Comparison of ENCODE assay signal across 9 cellular contexts in the genomic region with DNA sequence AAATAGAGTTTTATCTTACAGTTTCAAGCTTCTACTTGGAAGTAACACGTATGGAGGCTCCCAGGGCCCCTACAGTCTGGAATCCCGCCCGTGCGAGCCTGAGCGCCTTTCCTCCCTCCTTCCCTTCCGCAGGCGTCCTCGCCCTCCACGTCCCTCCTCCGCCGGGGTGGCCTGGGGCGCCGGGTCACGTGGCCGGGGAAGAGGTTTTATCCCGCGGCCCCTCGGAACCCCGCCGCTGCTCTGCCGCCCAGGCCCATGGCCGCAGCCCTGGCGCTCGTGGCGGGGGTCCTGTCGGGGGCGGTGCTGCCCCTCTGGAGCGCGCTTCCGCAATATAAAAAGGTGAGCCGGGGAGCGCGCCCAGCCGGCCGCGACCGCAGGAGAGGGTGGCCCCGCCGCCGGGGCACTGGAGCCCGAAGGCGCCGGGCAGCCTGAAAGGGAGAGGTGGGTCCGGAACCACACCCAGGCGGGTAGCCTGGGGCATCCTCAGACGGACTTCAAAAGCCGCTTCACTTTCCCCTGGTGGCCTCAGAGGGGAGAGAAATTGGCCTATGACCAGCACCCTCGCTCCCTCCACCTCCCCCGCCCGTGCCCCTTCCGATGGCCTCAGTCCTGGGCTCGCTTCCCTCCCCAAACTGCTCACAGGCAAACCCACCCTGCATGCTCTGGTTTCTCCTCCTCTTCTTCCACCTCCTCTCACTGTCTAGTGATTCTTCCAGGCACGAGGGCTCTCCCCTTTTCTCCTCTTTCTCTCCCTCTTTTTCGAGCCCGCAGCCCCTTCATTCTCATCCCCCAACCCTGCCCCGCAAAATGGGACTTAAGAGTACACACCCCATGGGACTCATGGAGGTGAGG. TPM values are rescaled to one million over a fixed set of nuclear protein-coding genes. Genes with fewer than 3 reads are reported as not detected.
DNase-seq lines count a peak whose midpoint lies in the region; ATAC-seq and TF ChIP-seq lines count a peak whose summit lies in the region.
"Had no signal": no experiment of that assay in that cellular context is flagged by ENCODE, and none has a peak within 500 bp of the region (broad histone marks: within the 10 kb centered on the region; RNA-seq: fewer than 3 reads in every experiment).

A gene with protein sequence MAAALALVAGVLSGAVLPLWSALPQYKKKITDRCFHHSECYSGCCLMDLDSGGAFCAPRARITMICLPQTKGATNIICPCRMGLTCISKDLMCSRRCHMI (plus strand): TSS at position 235 of the 852 bp plus-strand sequence. CDS start 21 bp downstream, at position 256.

- H3K36me3 ChIP-seq in WERI-Rb-1, result no peaks in the 10 kb centered on the region

- intact Hi-C loops in activated naive CD4-positive, alpha-beta T cell treated with anti-CD3 and anti-CD28 coated beads for 36 hours (cut with micrococcal nuclease), result no loop called here
- intact Hi-C loops in left cardiac atrium (cut with DNase I), result no loop called here

- TF ChIP-seq CTCF in WERI-Rb-1 (IDR thresholded peaks at IDR 0.05; ENCODE audit: low read depth, low read length), result no peak

- H3K27me3 ChIP-seq in WERI-Rb-1 (ENCODE audit: insufficient read depth, low read depth, severe bottlenecking), result no peaks in the 10 kb centered on the region

- H3K9me3 Mint-ChIP-seq in activated naive CD4-positive, alpha-beta T cell treated with anti-CD3 and anti-CD28 coated beads for 36 hours, result no peaks in the 10 kb centered on the region

- ATAC-seq in left cardiac atrium (peak; percentile 5 to 42), GM19324 (IDR thresholded peaks at IDR 0.05; ENCODE audit: low FRiP score, unreplicated experiment) (no peak), HG02884 (IDR thresholded peaks at IDR 0.05; ENCODE audit: unreplicated experiment) (no peak)

- H3K36me3 Mint-ChIP-seq in activated naive CD4-positive, alpha-beta T cell treated with anti-CD3 and anti-CD28 coated beads for 36 hours (ENCODE audit: low read depth), result peaks cover 1% of the 10 kb centered on the region

- peaks cover 18% of the 10 kb centered on the region for H3K27me3 Mint-ChIP-seq in activated naive CD4-positive, alpha-beta T cell treated with anti-CD3 and anti-CD28 coated beads for 36 hours (ENCODE audit: low read depth)

- peaks cover 5% of the 10 kb centered on the region for H3K4me1 Mint-ChIP-seq in activated naive CD4-positive, alpha-beta T cell treated with anti-CD3 and anti-CD28 coated beads for 36 hours (ENCODE audit: low read depth)

- peak within 1 kb of the TSS; percentile 55 for H3K4me3 Mint-ChIP-seq in activated naive CD4-positive, alpha-beta T cell treated with anti-CD3 and anti-CD28 coated beads for 36 hours

- CTCF ChIA-PET in activated naive CD4-positive, alpha-beta T cell treated with anti-CD3 and anti-CD28 coated beads for 36 hours (lab: Charles Lee), result interaction anchor here (0.6 kb wide), 1 partner anchor 33 kb away, joined by 4 read pairs; no protein-coding TSS in a partner anchor

- no peak within 1 kb of the TSS for H3K27ac Mint-ChIP-seq in activated naive CD4-positive, alpha-beta T cell treated with anti-CD3 and anti-CD28 coated beads for 36 hours

- DNase-seq in activated naive CD4-positive, alpha-beta T cell treated with anti-CD3 and anti-CD28 coated beads for 36 hours, result no peak
- no peak for DNase-seq in activated naive CD4-positive, alpha-beta T cell treated with Interleukin-2 at 50 U/mL for 16 hours
- DNase-seq in WERI-Rb-1, result peak; percentile 84
- DNase-seq in left cardiac atrium, result no peak
- DNase-seq in skeletal muscle cell (ENCODE audit: low read depth), result no peak
- DNase-seq in dermis blood vessel endothelial cell, result no peak

- peak within 1 kb of the TSS; percentile 32 for H3K27ac ChIP-seq in WERI-Rb-1

- H3K4me3 ChIP-seq in WERI-Rb-1 (ENCODE audit: low read depth, low read length) (peak within 1 kb of the TSS; percentile 65), skeletal muscle cell (ENCODE audit: low read depth, low read length) (peak within 1 kb of the TSS; percentile 49)

- H3K9me3 ChIP-seq in WERI-Rb-1 (ENCODE audit: severe bottlenecking), result peaks cover 3% of the 10 kb centered on the region

RNA-seq across cellular contexts. Expression of the gene that starts here (rescaled TPM):
- total RNA-seq in activated naive CD4-positive, alpha-beta T cell treated with anti-CD3 and anti-CD28 coated beads for 36 hours, result not detected
- total RNA-seq in left cardiac atrium (not detected), dermis blood vessel endothelial cell (not detected in 2 replicates)
- total RNA-seq: dermis microvascular lymphatic vessel endothelial cell had no signal

Comparison
In these comparisons a context has a peak if more than half of its experiments do, and no peak if none do; other contexts are left out.
1. Peak in ATAC-seq in left cardiac atrium; RNA of the gene not detected or under 1 TPM.